ENCODE assay signal across 8 cellular contexts in the genomic region with DNA sequence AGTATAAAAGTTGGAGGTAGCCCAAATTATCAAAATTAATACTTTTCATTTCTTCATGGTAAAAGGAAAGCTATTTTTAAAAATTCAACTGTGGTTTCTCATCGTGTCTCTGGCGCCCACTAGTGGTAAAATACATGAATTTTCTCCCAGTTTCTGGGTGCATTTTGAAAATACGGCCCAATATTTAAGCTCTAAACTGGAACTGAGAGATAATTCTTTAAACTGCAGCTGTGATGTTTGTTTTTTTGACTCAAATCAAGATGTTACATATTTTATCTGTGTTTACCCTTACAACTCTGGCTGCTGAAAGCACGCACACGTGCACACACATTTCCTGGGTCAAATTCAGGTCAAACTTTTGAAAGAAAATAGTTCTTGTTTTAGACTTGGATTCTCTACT.
DNase-seq lines count a peak whose midpoint lies in the region; ATAC-seq and TF ChIP-seq lines count a peak whose summit lies in the region.

No MANE protein-coding gene starts in this region.

- no peak overlapping the region for H3K27ac Mint-ChIP-seq in activated CD4-positive, alpha-beta memory T cell treated with anti-CD3 and anti-CD28 coated beads for 36 hours

- no peak for ATAC-seq in thoracic aorta (ENCODE audit: insufficient number of reproducible peaks, low FRiP score, low read depth)
- no peak for ATAC-seq in GM18519 (IDR thresholded peaks at IDR 0.05; ENCODE audit: low FRiP score, unreplicated experiment)

- H3K27me3 ChIP-seq in AG04450 (ENCODE audit: control insufficient read depth, insufficient read depth, low read length): no peaks in the 10 kb centered on the region
- H3K27me3 ChIP-seq in GM06990 (replicated peaks; ENCODE audit: control insufficient read depth, insufficient read depth, low read length): no peaks in the 10 kb centered on the region; the same call in none of the 2 replicates
- no peaks in the 10 kb centered on the region for H3K27me3 ChIP-seq in thoracic aorta (replicated peaks; ENCODE audit: insufficient read depth)

- intact Hi-C loops in activated CD4-positive, alpha-beta memory T cell treated with anti-CD3 and anti-CD28 coated beads for 36 hours (cut with micrococcal nuclease): loop anchor here (1.0 to 5.0 kb wide), 3 partner anchors 125 to 372 kb away; partner anchors contain the start of gene ACSL4

- no peak overlapping the region for H3K4me3 Mint-ChIP-seq in activated CD4-positive, alpha-beta memory T cell treated with anti-CD3 and anti-CD28 coated beads for 36 hours

- H3K4me3 ChIP-seq in AG04450 (ENCODE audit: low read depth, low read length) (no peak overlapping the region), GM06990 (replicated peaks; ENCODE audit: low read depth, low read length) (no peak overlapping the region), thoracic aorta (peak overlapping the region; percentile 47)

- DNase-seq in AG04450 (ENCODE audit: low read depth, low spot score) (no peak), GM06990 (ENCODE audit: extremely low read depth, insufficient read length) (peak; percentile 21), RKO (ENCODE audit: low spot score) (peak; percentile 46), foreskin melanocyte (peak; percentile 22), thoracic aorta (ENCODE audit: low spot score) (no peak), NK-92 (lab: John Stamatoyannopoulos, UW; ENCODE audit: unreplicated experiment) (no peak)
- no peak for DNase-seq in activated CD4-positive, alpha-beta memory T cell treated with anti-CD3 and anti-CD28 coated beads for 36 hours

- H3K36me3 Mint-ChIP-seq in activated CD4-positive, alpha-beta memory T cell treated with anti-CD3 and anti-CD28 coated beads for 36 hours: no peaks in the 10 kb centered on the region

- peaks cover 3% of the 10 kb centered on the region for H3K4me1 Mint-ChIP-seq in activated CD4-positive, alpha-beta memory T cell treated with anti-CD3 and anti-CD28 coated beads for 36 hours (ENCODE audit: low read depth)

- peaks cover 0 to 5% of the 10 kb centered on the region in 2 donors for H3K4me1 ChIP-seq in thoracic aorta (ENCODE audit: control insufficient read depth in 1 of 2, low read depth in 2 of 2)

- H3K9me3 Mint-ChIP-seq in activated CD4-positive, alpha-beta memory T cell treated with anti-CD3 and anti-CD28 coated beads for 36 hours: peaks cover 4% of the 10 kb centered on the region

- H3K9me3 ChIP-seq in AG04450 (ENCODE audit: control insufficient read depth, insufficient read depth, low read length): no peaks in the 10 kb centered on the region; the same call in 1 of the 2 replicates
- no peaks in the 10 kb centered on the region for H3K9me3 ChIP-seq in thoracic aorta

- H3K27me3 Mint-ChIP-seq in activated CD4-positive, alpha-beta memory T cell treated with anti-CD3 and anti-CD28 coated beads for 36 hours: no peaks in the 10 kb centered on the region

- H3K36me3 ChIP-seq in GM06990 (ENCODE audit: control insufficient read depth, insufficient read depth, low read length) (no peaks in the 10 kb centered on the region), thoracic aorta (no peaks in the 10 kb centered on the region)

- POLR2A ChIA-PET in AG04450 (lab: Yijun Ruan, JAX): interaction anchor here (0.6 to 2.1 kb wide), 4 partner anchors 30 to 130 kb away, joined by 3 to 11 read pairs (median 4); no protein-coding TSS in a partner anchor
- POLR2A ChIA-PET in activated CD4-positive, alpha-beta memory T cell treated with anti-CD3 and anti-CD28 coated beads for 36 hours (lab: Charles Lee): interaction anchor here (1.1 to 1.3 kb wide), 2 partner anchors 16 to 148 kb away, joined by 3 read pairs; no protein-coding TSS in a partner anchor

- H3K27ac ChIP-seq in AG04450 (ENCODE audit: low read depth, low read length) (peak overlapping the region; percentile 49), thoracic aorta (no peak overlapping the region)

- CTCF ChIA-PET in AG04450 (lab: Charles Lee): interaction anchor here (0.7 to 5.7 kb wide), 37 partner anchors 9 to 558 kb away, joined by 3 to 111 read pairs (median 5); partner anchors contain the start of gene ACSL4
- CTCF ChIA-PET in activated CD4-positive, alpha-beta memory T cell treated with anti-CD3 and anti-CD28 coated beads for 36 hours (lab: Charles Lee): interaction anchor here (0.6 to 6.5 kb wide), 33 partner anchors 14 to 384 kb away, joined by 3 to 149 read pairs (median 4); no protein-coding TSS in a partner anchor

- TF ChIP-seq CTCF in AG04450 (IDR thresholded peaks at IDR 0.05; ENCODE audit: low read depth, low read length) (peak; percentile 70), GM06990 (IDR thresholded peaks at IDR 0.05; ENCODE audit: insufficient read depth, low read length, poor library complexity, severe bottlenecking) (peak; percentile 72), thoracic aorta (IDR thresholded peaks at IDR 0.05) (peak; percentile 73)

Comparison
In these comparisons a context has a peak if more than half of its experiments do, and no peak if none do; other contexts are left out.
1. DNase-seq: peak in GM06990 (single experiment), RKO (single experiment) and foreskin melanocyte (single experiment); none in AG04450 (single experiment), thoracic aorta (single experiment), activated CD4-positive, alpha-beta memory T cell treated with anti-CD3 and anti-CD28 coated beads for 36 hours (single experiment) and NK-92 (single experiment).
2. Peak in every context shown above with its lines, with median percentiles within 50 percentile points of each other: CTCF ChIP-seq.